In the genomic region with DNA sequence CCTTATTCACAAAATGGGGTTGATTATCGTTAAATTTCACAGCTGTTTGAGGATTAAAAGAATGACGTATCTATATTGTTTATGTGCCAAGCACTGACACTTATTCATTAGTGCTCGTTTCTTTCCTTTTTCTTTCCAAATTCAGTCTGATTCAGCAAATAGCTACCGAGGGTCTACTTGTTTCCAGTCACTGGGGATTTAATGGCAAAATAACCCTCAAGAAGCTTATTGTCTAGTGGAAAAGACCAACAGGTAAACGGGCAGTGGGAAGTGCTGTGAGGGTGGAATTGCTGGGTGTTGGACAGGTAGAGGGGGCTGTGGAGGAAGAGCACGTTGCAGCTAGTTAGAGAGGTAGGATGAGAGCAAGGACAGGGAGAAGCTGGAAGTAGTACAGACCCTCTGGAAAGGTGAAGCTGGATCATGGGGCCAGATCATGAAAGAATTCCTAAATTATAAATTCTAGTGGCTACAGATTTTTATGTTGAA, we compare ENCODE assay signal across 9 cellular contexts. TPM values are rescaled to one million over a fixed set of nuclear protein-coding genes. Genes with fewer than 3 reads are reported as not detected.
A peak's percentile ranks its signal among the peaks of the same experiment; 100 is the strongest.
DNase-seq lines count a peak whose midpoint lies in the region; ATAC-seq and TF ChIP-seq lines count a peak whose summit lies in the region.
"Had no signal": no experiment of that assay in that cellular context is flagged by ENCODE, and none has a peak within 500 bp of the region (broad histone marks: within the 10 kb centered on the region; RNA-seq: fewer than 3 reads in every experiment).

No MANE protein-coding gene starts in this region.

- ATAC-seq in activated CD4-positive, alpha-beta T cell treated with anti-CD3 and anti-CD28 coated beads for 36 hours, result no peak
- no peak for ATAC-seq in GM19324 (IDR thresholded peaks at IDR 0.05; ENCODE audit: low FRiP score, unreplicated experiment)

- no peak for TF ChIP-seq CTCF in adrenal gland (IDR thresholded peaks at IDR 0.05)

- WGBS in thymus, result 10% methylated on average over 6 of the region's 6 CpGs
- WGBS in adrenal gland, 4 donors, result 13 to 21% (median 19%) methylated on average over 6 of the region's 6 CpGs

- peak overlapping the region; percentile 66 for H3K4me3 Mint-ChIP-seq in activated CD4-positive, alpha-beta T cell treated with anti-CD3 and anti-CD28 coated beads for 36 hours
- peak overlapping the region; percentile 69 for H3K4me3 Mint-ChIP-seq in activated naive CD8-positive, alpha-beta T cell treated with anti-CD3 and anti-CD28 coated beads for 36 hours
- H3K4me3 Mint-ChIP-seq in immature natural killer cell, result peak overlapping the region; percentile 52 to 82 (median 73)

- H3K27ac ChIP-seq in thymus (ENCODE audit: low read depth) (no peak overlapping the region), adrenal gland (peak overlapping the region in 2 of 5 donors; percentile 4 to 33)
- H3K27ac ChIP-seq: BLaER1 treated with 17β-estradiol and CSF1 and Interleukin-3, amounts not matched to agents 10 nM and 100 nM had no signal

- intact Hi-C loops in activated CD4-positive, alpha-beta T cell treated with anti-CD3 and anti-CD28 coated beads for 36 hours (cut with DNase I, micrococcal nuclease), result loop anchor here in 1 of 2 experiments (1.0 kb wide), 2 partner anchors 48 to 159 kb away; a partner anchor contains a TSS
- intact Hi-C loops in adrenal gland (cut with DNase I), result loop anchor here in 1 of 2 donors (10.0 kb wide), 1 partner anchor 164 kb away; no protein-coding TSS in a partner anchor

- peaks cover 2% of the 10 kb centered on the region for H3K27me3 ChIP-seq in thymus (ENCODE audit: control insufficient read depth, insufficient read depth)
- H3K27me3 ChIP-seq in adrenal gland, result no peaks in the 10 kb centered on the region
- H3K27me3 ChIP-seq: BLaER1 treated with 17β-estradiol and CSF1 and Interleukin-3, amounts not matched to agents 10 nM and 100 nM had no signal

- POLR2A ChIA-PET in activated CD4-positive, alpha-beta T cell treated with anti-CD3 and anti-CD28 coated beads for 36 hours (lab: Charles Lee), result interaction anchor here (0.5 kb wide), 1 partner anchor 9 kb away, joined by 3 read pairs; no protein-coding TSS in a partner anchor

- H3K4me1 ChIP-seq in thymus (ENCODE audit: control insufficient read depth, insufficient read depth, low read length) (peaks cover 11% of the 10 kb centered on the region), adrenal gland (replicated peaks in 1 of 2) (peaks cover 3 to 4% of the 10 kb centered on the region in 2 donors)
- H3K4me1 ChIP-seq: BLaER1 treated with 17β-estradiol and CSF1 and Interleukin-3, amounts not matched to agents 10 nM and 100 nM had no signal

- CTCF ChIA-PET in activated CD4-positive, alpha-beta T cell treated with anti-CD3 and anti-CD28 coated beads for 36 hours (lab: Charles Lee), result interaction anchor here (0.7 to 2.2 kb wide), 27 partner anchors 10 to 397 kb away, joined by 3 to 18 read pairs (median 4); a partner anchor contains a TSS

- H3K36me3 ChIP-seq in thymus (ENCODE audit: control insufficient read depth, insufficient read depth) (no peaks in the 10 kb centered on the region), adrenal gland (replicated peaks in 1 of 2) (no peaks in the 10 kb centered on the region)
- H3K36me3 ChIP-seq: BLaER1 treated with 17β-estradiol and CSF1 and Interleukin-3, amounts not matched to agents 10 nM and 100 nM had no signal

- peaks cover 37% of the 10 kb centered on the region for H3K4me1 Mint-ChIP-seq in activated CD4-positive, alpha-beta T cell treated with anti-CD3 and anti-CD28 coated beads for 36 hours
- H3K4me1 Mint-ChIP-seq in activated naive CD8-positive, alpha-beta T cell treated with anti-CD3 and anti-CD28 coated beads for 36 hours, result peaks cover 26% of the 10 kb centered on the region
- peaks cover 9 to 17% of the 10 kb centered on the region in 2 donors for H3K4me1 Mint-ChIP-seq in immature natural killer cell

- H3K9me3 ChIP-seq in thymus (ENCODE audit: control insufficient read depth) (no peaks in the 10 kb centered on the region), adrenal gland (replicated peaks in 1 of 3) (no peaks in the 10 kb centered on the region)

- H3K27ac Mint-ChIP-seq in activated CD4-positive, alpha-beta T cell treated with anti-CD3 and anti-CD28 coated beads for 36 hours, result peak overlapping the region; percentile 5
- no peak overlapping the region for H3K27ac Mint-ChIP-seq in activated naive CD8-positive, alpha-beta T cell treated with anti-CD3 and anti-CD28 coated beads for 36 hours
- no peak overlapping the region for H3K27ac Mint-ChIP-seq in immature natural killer cell

- no peaks in the 10 kb centered on the region for H3K9me3 Mint-ChIP-seq in activated CD4-positive, alpha-beta T cell treated with anti-CD3 and anti-CD28 coated beads for 36 hours (ENCODE audit: low read depth)
- no peaks in the 10 kb centered on the region for H3K9me3 Mint-ChIP-seq in activated naive CD8-positive, alpha-beta T cell treated with anti-CD3 and anti-CD28 coated beads for 36 hours
- peaks cover 0 to 2% (median 0%) of the 10 kb centered on the region in 6 donors for H3K9me3 Mint-ChIP-seq in immature natural killer cell

- peaks cover 5% of the 10 kb centered on the region for H3K27me3 Mint-ChIP-seq in activated CD4-positive, alpha-beta T cell treated with anti-CD3 and anti-CD28 coated beads for 36 hours
- peaks cover 36% of the 10 kb centered on the region for H3K27me3 Mint-ChIP-seq in activated naive CD8-positive, alpha-beta T cell treated with anti-CD3 and anti-CD28 coated beads for 36 hours
- peaks cover 11 to 23% (median 20%) of the 10 kb centered on the region in 3 donors for H3K27me3 Mint-ChIP-seq in immature natural killer cell (ENCODE audit: low read depth in 3 of 3)

- TF ChIP-seq POLR2A in adrenal gland (IDR thresholded peaks at IDR 0.05), result no peak

- H3K4me3 ChIP-seq in thymus (ENCODE audit: low read length) (peak overlapping the region; percentile 14), adrenal gland (peak overlapping the region in 1 of 4 donors; percentile 49)
- H3K4me3 ChIP-seq: BLaER1 treated with 17β-estradiol and CSF1 and Interleukin-3, amounts not matched to agents 10 nM and 100 nM had no signal

- no peaks in the 10 kb centered on the region for H3K36me3 Mint-ChIP-seq in activated CD4-positive, alpha-beta T cell treated with anti-CD3 and anti-CD28 coated beads for 36 hours (ENCODE audit: low read depth)
- no peaks in the 10 kb centered on the region for H3K36me3 Mint-ChIP-seq in activated naive CD8-positive, alpha-beta T cell treated with anti-CD3 and anti-CD28 coated beads for 36 hours
- H3K36me3 Mint-ChIP-seq in immature natural killer cell, result no peaks in the 10 kb centered on the region

- DNase-seq in activated CD4-positive, alpha-beta T cell treated with anti-CD3 and anti-CD28 coated beads for 36 hours, result no peak
- DNase-seq in activated CD4-positive, alpha-beta T cell treated with anti-CD3 and anti-CD28 coated beads, Interleukin-2, amount 50 U/mL, for 48 hours, result no peak
- no peak for DNase-seq in activated naive CD8-positive, alpha-beta T cell treated with anti-CD3 and anti-CD28 coated beads for 36 hours
- no peak for DNase-seq in immature natural killer cell
- no peak for DNase-seq in adrenal gland
- no peak for DNase-seq in HPDE6-E6E7 (ENCODE audit: extremely low spot score)

RNA-seq across cellular contexts. Expression of a gene that starts 48.3 kb away (rescaled TPM):
- 100 to 1,000 TPM in 1 of 2 experiments, 10 to 100 TPM in 1; 99.2 to 109 TPM for total RNA-seq in activated CD4-positive, alpha-beta T cell treated with anti-CD3 and anti-CD28 coated beads for 36 hours
- total RNA-seq in activated naive CD8-positive, alpha-beta T cell treated with anti-CD3 and anti-CD28 coated beads for 36 hours, result 10 to 100 TPM; 76.6 to 79.9 TPM
- polyA plus RNA-seq in immature natural killer cell (1 to 10 TPM; 5.0 to 7.1 (median 5.5) TPM), thymus (73.7 TPM), adrenal gland (1 to 10 TPM; 2.9 to 7.6 (median 3.9) TPM)
- total RNA-seq in adrenal gland, result 1 to 10 TPM in 7 of 8 donors, under 1 TPM in 1; 0.48 to 8.6 (median 2.8) TPM

Comparison
In these comparisons a context has a peak if more than half of its experiments do, and no peak if none do; other contexts are left out.
1. RNA of a gene that starts 48.3 kb away (total RNA-seq): 99.2 to 109 TPM in activated CD4-positive, alpha-beta T cell treated with anti-CD3 and anti-CD28 coated beads for 36 hours and 76.6 to 79.9 TPM in activated naive CD8-positive, alpha-beta T cell treated with anti-CD3 and anti-CD28 coated beads for 36 hours; 0.48 to 8.6 TPM in adrenal gland; every median in the first group is over 4 times any median in the second.
2. Peak in every context shown above with its lines, with median percentiles within 50 percentile points of each other: H3K4me3 Mint-ChIP-seq.